8 cellular contexts compared by ENCODE assay signal in genomic region chr22:50016988-50017700, GRCh38.
DNase-seq lines count a peak whose midpoint lies in the region; ATAC-seq and TF ChIP-seq lines count a peak whose summit lies in the region.

No MANE protein-coding gene starts in this region.

- ATAC-seq in GM18868 (IDR thresholded peaks at IDR 0.05; ENCODE audit: unreplicated experiment): no peak

- DNase-seq in GM20000 (ENCODE audit: low spot score) (peak; percentile 87), epithelial cell of esophagus (ENCODE audit: low read depth) (peak; percentile 20), NCI-H345 treated with DMSO at 0.1 percent for 48 hours (lab: John Stamatoyannopoulos, UW; ENCODE audit: unreplicated experiment) (no peak), SIG-M5 treated with dmso at 0.1 percent for 504 hours (lab: John Stamatoyannopoulos, UW; ENCODE audit: unreplicated experiment) (no peak), NCI-H2227 (lab: John Stamatoyannopoulos, UW; ENCODE audit: unreplicated experiment) (no peak)
- peak; percentile 55 to 62 for DNase-seq in activated CD4-positive, alpha-beta T cell treated with anti-CD3 and anti-CD28 coated beads, Interleukin-2, amount 50 U/mL, for 24 hours (ENCODE audit: low read depth in 1 of 2, low spot score in 1 of 2)
- peak; percentile 81 for DNase-seq in stimulated activated CD8-positive, alpha-beta memory T cell treated with anti-CD3 and anti-CD28 coated beads, Interleukin-4, amount 100 ng/mL, for 24 hours (ENCODE audit: low read depth)

- no peak overlapping the region for H3K4me3 ChIP-seq in epithelial cell of esophagus (ENCODE audit: low read length)

- TF ChIP-seq CTCF in GM20000 (IDR thresholded peaks at IDR 0.05; ENCODE audit: extremely low read depth, missing control alignments): no peak
- no peak for TF ChIP-seq CTCF in epithelial cell of esophagus (IDR thresholded peaks at IDR 0.05; ENCODE audit: insufficient read depth, low read depth, low read length, missing control alignments)

Comparison
In these comparisons a context has a peak if more than half of its experiments do, and no peak if none do; other contexts are left out.
1. DNase-seq: peak in GM20000 (single experiment), activated CD4-positive, alpha-beta T cell treated with anti-CD3 and anti-CD28 coated beads, Interleukin-2, amount 50 U/mL, for 24 hours (2 of 2), epithelial cell of esophagus (single experiment) and stimulated activated CD8-positive, alpha-beta memory T cell treated with anti-CD3 and anti-CD28 coated beads, Interleukin-4, amount 100 ng/mL, for 24 hours (single experiment); none in NCI-H345 treated with DMSO at 0.1 percent for 48 hours (single experiment), SIG-M5 treated with dmso at 0.1 percent for 504 hours (single experiment) and NCI-H2227 (single experiment).